8 cellular contexts compared by ENCODE assay signal in genomic region chr1:153633747-153634665, GRCh38. TPM values are rescaled to one million over a fixed set of nuclear protein-coding genes. Genes with fewer than 3 reads are reported as not detected.
A peak's percentile ranks its signal among the peaks of the same experiment; 100 is the strongest.
DNase-seq lines count a peak whose midpoint lies in the region; ATAC-seq and TF ChIP-seq lines count a peak whose summit lies in the region.

Gene CHTOP, plus strand, starts transcription at chr1:153634066. Its CDS starts 2,523 bp downstream, at chr1:153636589.

- peak within 1 kb of the TSS; percentile 100 for H3K27ac Mint-ChIP-seq in activated T-helper 2 cell treated with anti-CD3 and anti-CD28 coated beads, Interferon-gamma antibody, Interleukin-2, Interleukin-4, amounts not matched to agents 10 μg/mL and 5 μg/mL and 100 μg/mL, durations not matched to agents 14 hours and 24 hours and 36 hours
- H3K27ac Mint-ChIP-seq in naive thymus-derived CD8-positive, alpha-beta T cell = peak within 1 kb of the TSS; percentile 98 to 100 (median 100)

- peak within 1 kb of the TSS; percentile 96 for H3K4me3 Mint-ChIP-seq in activated T-helper 2 cell treated with anti-CD3 and anti-CD28 coated beads, Interferon-gamma antibody, Interleukin-2, Interleukin-4, amounts not matched to agents 10 μg/mL and 5 μg/mL and 100 μg/mL, durations not matched to agents 14 hours and 24 hours and 36 hours (ENCODE audit: low read depth)
- H3K4me3 Mint-ChIP-seq in naive thymus-derived CD8-positive, alpha-beta T cell = peak within 1 kb of the TSS; percentile 94 to 100 (median 100)

- peak within 1 kb of the TSS; percentile 90 for H3K4me3 ChIP-seq in RWPE2 (ENCODE audit: severe bottlenecking)
- H3K4me3 ChIP-seq in fibroblast of mammary gland (ENCODE audit: control insufficient read depth, low read depth, low read length) = peak within 1 kb of the TSS; percentile 99

- H3K27ac ChIP-seq in RWPE2 (ENCODE audit: poor library complexity, severe bottlenecking) = peak within 1 kb of the TSS; percentile 91

- H3K27me3 Mint-ChIP-seq in activated T-helper 2 cell treated with anti-CD3 and anti-CD28 coated beads, Interferon-gamma antibody, Interleukin-2, Interleukin-4, amounts not matched to agents 10 μg/mL and 5 μg/mL and 100 μg/mL, durations not matched to agents 14 hours and 24 hours and 36 hours (ENCODE audit: low read depth) = no peaks in the 10 kb centered on the region
- no peaks in the 10 kb centered on the region for H3K27me3 Mint-ChIP-seq in naive thymus-derived CD8-positive, alpha-beta T cell

- peak; percentile 87 for ATAC-seq in RWPE2 (ENCODE audit: low read depth)
- ATAC-seq in naive thymus-derived CD8-positive, alpha-beta T cell = peak; percentile 87 to 89

- no peak for TF ChIP-seq CTCF in RWPE2 (IDR thresholded peaks at IDR 0.05; ENCODE audit: poor library complexity, severe bottlenecking)
- no peak for TF ChIP-seq CTCF in fibroblast of mammary gland (conservative IDR thresholded peaks at IDR 0.05; ENCODE audit: control insufficient read depth, insufficient read depth, low read depth, low read length)

- POLR2A ChIA-PET in naive thymus-derived CD8-positive, alpha-beta T cell (lab: Charles Lee) = interaction anchor here (0.6 to 3.2 kb wide), 33 partner anchors 10 to 1349 kb away, joined by 3 to 85 read pairs (median 5); partner anchors contain the start of genes CREB3L4, FLAD1, ILF2 and INTS3

- H3K36me3 ChIP-seq in RWPE2 (ENCODE audit: low read depth) = peaks cover 43% of the 10 kb centered on the region

- H3K4me1 Mint-ChIP-seq in activated T-helper 2 cell treated with anti-CD3 and anti-CD28 coated beads, Interferon-gamma antibody, Interleukin-2, Interleukin-4, amounts not matched to agents 10 μg/mL and 5 μg/mL and 100 μg/mL, durations not matched to agents 14 hours and 24 hours and 36 hours (ENCODE audit: low read depth) = peaks cover 28% of the 10 kb centered on the region
- peaks cover 12 to 47% (median 39%) of the 10 kb centered on the region in 4 donors for H3K4me1 Mint-ChIP-seq in naive thymus-derived CD8-positive, alpha-beta T cell

- intact Hi-C loops in activated T-helper 2 cell treated with anti-CD3 and anti-CD28 coated beads, Interferon-gamma antibody, Interleukin-2, Interleukin-4, amounts not matched to agents 10 μg/mL and 5 μg/mL and 100 μg/mL, durations not matched to agents 14 hours and 24 hours and 36 hours (cut with micrococcal nuclease) = loop anchor here (1.0 to 5.0 kb wide), 5 partner anchors 24 to 101 kb away; partner anchors contain the start of genes S100A4 and SNAPIN

- H3K4me1 ChIP-seq in RWPE2 (ENCODE audit: insufficient read depth, poor library complexity, severe bottlenecking) = no peaks in the 10 kb centered on the region

- H3K36me3 Mint-ChIP-seq in activated T-helper 2 cell treated with anti-CD3 and anti-CD28 coated beads, Interferon-gamma antibody, Interleukin-2, Interleukin-4, amounts not matched to agents 10 μg/mL and 5 μg/mL and 100 μg/mL, durations not matched to agents 14 hours and 24 hours and 36 hours (ENCODE audit: low read depth) = peaks cover 47% of the 10 kb centered on the region
- peaks cover 9 to 42% (median 10%) of the 10 kb centered on the region in 3 donors for H3K36me3 Mint-ChIP-seq in naive thymus-derived CD8-positive, alpha-beta T cell

- peak; percentile 98 for DNase-seq in EH (ENCODE audit: low read depth)
- DNase-seq in H4 (ENCODE audit: low spot score) = peak; percentile 98
- DNase-seq in LoVo (ENCODE audit: low spot score) = peak; percentile 99
- DNase-seq in RWPE2 (ENCODE audit: low spot score) = peak; percentile 98
- peak; percentile 96 for DNase-seq in activated T-helper 2 cell treated with anti-CD3 and anti-CD28 coated beads, Interferon-gamma antibody, Interleukin-2, Interleukin-4, amounts not matched to agents 10 μg/mL and 5 μg/mL and 100 μg/mL, durations not matched to agents 14 hours and 24 hours and 36 hours (ENCODE audit: low spot score)
- peak; percentile 99 for DNase-seq in fibroblast of mammary gland (ENCODE audit: low read depth)
- DNase-seq in naive thymus-derived CD8-positive, alpha-beta T cell = peak; percentile 87 to 99 (median 96)
- DNase-seq in stimulated activated naive CD4-positive, alpha-beta T cell (lab: John Stamatoyannopoulos, UW) = peak; percentile 93 to 97 (median 94)

- H3K27me3 ChIP-seq in RWPE2 (ENCODE audit: insufficient read depth, poor library complexity, severe bottlenecking) = no peaks in the 10 kb centered on the region

- no peaks in the 10 kb centered on the region for H3K9me3 Mint-ChIP-seq in activated T-helper 2 cell treated with anti-CD3 and anti-CD28 coated beads, Interferon-gamma antibody, Interleukin-2, Interleukin-4, amounts not matched to agents 10 μg/mL and 5 μg/mL and 100 μg/mL, durations not matched to agents 14 hours and 24 hours and 36 hours
- H3K9me3 Mint-ChIP-seq in naive thymus-derived CD8-positive, alpha-beta T cell = no peaks in the 10 kb centered on the region

- no peaks in the 10 kb centered on the region for H3K9me3 ChIP-seq in RWPE2 (ENCODE audit: severe bottlenecking)

RNA-seq across cellular contexts. Expression of gene CHTOP, which starts in this region (rescaled TPM):
- 39.3 and 42.6 TPM in 2 replicates for total RNA-seq in H4 (2014; rRNA removed; shearing (Covaris generic))
- total RNA-seq in activated T-helper 2 cell treated with anti-CD3 and anti-CD28 coated beads, Interferon-gamma antibody, Interleukin-2, Interleukin-4, amounts not matched to agents 10 μg/mL and 5 μg/mL and 100 μg/mL, durations not matched to agents 14 hours and 24 hours and 36 hours = 94.6 and 98.7 TPM in 2 replicates
- total RNA-seq in naive thymus-derived CD8-positive, alpha-beta T cell = 100 to 1,000 TPM; 152 to 155 TPM
- 10 to 100 TPM; 45.2 to 74.7 (median 48.8) TPM for polyA plus RNA-seq in naive thymus-derived CD8-positive, alpha-beta T cell

Comparison
In these comparisons a context has a peak if more than half of its experiments do, and no peak if none do; other contexts are left out.
1. Peak in every context shown above with its lines: DNase-seq, ATAC-seq, H3K4me3 ChIP-seq and H3K27ac ChIP-seq.